27 cellular contexts compared by ENCODE assay signal in the genomic region with DNA sequence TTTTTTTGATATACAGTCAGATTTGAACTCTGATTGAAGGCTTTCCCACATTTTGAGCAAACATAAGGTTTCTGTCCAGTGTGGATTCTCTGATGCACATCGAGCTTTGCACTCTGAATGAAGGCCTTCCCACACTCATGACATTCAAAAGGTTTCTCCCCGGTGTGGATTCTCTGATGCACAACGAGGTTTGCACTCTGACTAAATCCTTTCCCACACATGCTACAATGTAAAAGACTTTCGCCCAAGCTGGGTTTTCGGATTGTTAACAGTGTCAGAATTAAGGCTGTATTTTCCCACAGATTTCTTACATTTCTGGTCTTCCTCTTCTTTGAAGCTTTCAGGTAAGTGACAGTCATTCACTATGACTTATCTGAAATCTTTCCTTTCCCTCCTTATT.
"Had no signal": no experiment of that assay in that cellular context is flagged by ENCODE, and none has a peak within 500 bp of the region (broad histone marks: within the 10 kb centered on the region; RNA-seq: fewer than 3 reads in every experiment).

No MANE protein-coding gene starts in this region.

- H3K27ac Mint-ChIP-seq: stimulated activated effector memory CD8-positive, alpha-beta T cell treated with anti-CD3 and anti-CD28 coated beads, Interleukin-12 subunit alpha, Interleukin-12 subunit beta, amount 100 ng/mL, for 72 hours; stimulated activated memory B cell treated with anti-CD40 and anti-IgM and Interleukin-4, amounts not matched to agents 10 μg/mL and 1 μg/mL and 100 μg/mL, for 72 hours; stimulated activated naive B cell treated with anti-CD40 and anti-IgM and Interleukin-4, amounts not matched to agents 10 μg/mL and 1 μg/mL and 100 μg/mL, for 72 hours; stimulated activated naive CD8-positive, alpha-beta T cell treated with anti-CD3 and anti-CD28 coated beads, Interleukin-15, Interleukin-2, amounts not matched to agents 100 ng/mL and 50 ng/mL, for 24 hours; type B pancreatic cell had no signal

- H3K27me3 ChIP-seq: stomach, suprapubic skin, testis, thyroid gland, tibial artery, tibial nerve, transverse colon, upper lobe of left lung, upper lobe of right lung, uterus, vagina had no signal

- H3K4me1 ChIP-seq: suprapubic skin, testis, tibial nerve, transverse colon, upper lobe of left lung, upper lobe of right lung, uterus, vagina had no signal

- H3K4me3 Mint-ChIP-seq: stimulated activated effector memory CD8-positive, alpha-beta T cell treated with anti-CD3 and anti-CD28 coated beads, Interleukin-12 subunit alpha, Interleukin-12 subunit beta, amount 100 ng/mL, for 72 hours; stimulated activated memory B cell treated with anti-CD40 and anti-IgM and Interleukin-4, amounts not matched to agents 10 μg/mL and 1 μg/mL and 100 μg/mL, for 72 hours; stimulated activated naive B cell treated with anti-CD40 and anti-IgM and Interleukin-4, amounts not matched to agents 10 μg/mL and 1 μg/mL and 100 μg/mL, for 72 hours; stimulated activated naive CD8-positive, alpha-beta T cell treated with anti-CD3 and anti-CD28 coated beads, Interleukin-15, amount 100 ng/mL, for 72 hours; stimulated activated naive CD8-positive, alpha-beta T cell treated with anti-CD3 and anti-CD28 coated beads, Interleukin-15, Interleukin-2, amounts not matched to agents 100 ng/mL and 50 ng/mL, for 24 hours; type B pancreatic cell had no signal

- H3K36me3 Mint-ChIP-seq: stimulated activated effector memory CD8-positive, alpha-beta T cell treated with anti-CD3 and anti-CD28 coated beads, Interleukin-12 subunit alpha, Interleukin-12 subunit beta, amount 100 ng/mL, for 72 hours; stimulated activated memory B cell treated with anti-CD40 and anti-IgM and Interleukin-4, amounts not matched to agents 10 μg/mL and 1 μg/mL and 100 μg/mL, for 72 hours; stimulated activated naive B cell treated with anti-CD40 and anti-IgM and Interleukin-4, amounts not matched to agents 10 μg/mL and 1 μg/mL and 100 μg/mL, for 72 hours; type B pancreatic cell had no signal

- H3K9me3 Mint-ChIP-seq: stimulated activated effector memory CD8-positive, alpha-beta T cell treated with anti-CD3 and anti-CD28 coated beads, Interleukin-12 subunit alpha, Interleukin-12 subunit beta, amount 100 ng/mL, for 72 hours; stimulated activated memory B cell treated with anti-CD40 and anti-IgM and Interleukin-4, amounts not matched to agents 10 μg/mL and 1 μg/mL and 100 μg/mL, for 72 hours; stimulated activated naive B cell treated with anti-CD40 and anti-IgM and Interleukin-4, amounts not matched to agents 10 μg/mL and 1 μg/mL and 100 μg/mL, for 72 hours; stimulated activated naive CD8-positive, alpha-beta T cell treated with anti-CD3 and anti-CD28 coated beads, Interleukin-15, Interleukin-2, amounts not matched to agents 100 ng/mL and 50 ng/mL, for 24 hours; type B pancreatic cell had no signal

- H3K27ac ChIP-seq: stomach, suprapubic skin, testis, thoracic aorta, thyroid gland, tibial artery, tibial nerve, transverse colon, upper lobe of left lung, upper lobe of right lung, uterus, vagina had no signal

- ATAC-seq: stimulated activated naive B cell treated with anti-CD40 and anti-IgM and Interleukin-4, amounts not matched to agents 10 μg/mL and 1 μg/mL and 100 μg/mL, for 72 hours; stimulated activated naive CD8-positive, alpha-beta T cell treated with anti-CD3 and anti-CD28 coated beads, Interleukin-15, amount 100 ng/mL, for 72 hours; stimulated activated naive CD8-positive, alpha-beta T cell treated with anti-CD3 and anti-CD28 coated beads, Interleukin-15, Interleukin-2, amounts not matched to agents 100 U/mL and 50 U/mL, for 24 hours; upper lobe of right lung had no signal

- H3K4me3 ChIP-seq: stomach, suprapubic skin, thoracic aorta, thyroid gland, tibial artery, tibial nerve, transverse colon, upper lobe of left lung, upper lobe of right lung, uterus, vagina had no signal

- H3K27me3 Mint-ChIP-seq: stimulated activated memory B cell treated with anti-CD40 and anti-IgM and Interleukin-4, amounts not matched to agents 10 μg/mL and 1 μg/mL and 100 μg/mL, for 72 hours; stimulated activated naive B cell treated with anti-CD40 and anti-IgM and Interleukin-4, amounts not matched to agents 10 μg/mL and 1 μg/mL and 100 μg/mL, for 72 hours; stimulated activated naive CD8-positive, alpha-beta T cell treated with anti-CD3 and anti-CD28 coated beads, Interleukin-15, amount 100 ng/mL, for 72 hours; stimulated activated naive CD8-positive, alpha-beta T cell treated with anti-CD3 and anti-CD28 coated beads, Interleukin-15, Interleukin-2, amounts not matched to agents 100 ng/mL and 50 ng/mL, for 24 hours; type B pancreatic cell had no signal

- DNase-seq: stimulated activated CD4-positive, alpha-beta T cell treated with anti-CD3 and anti-CD28 coated beads, Interleukin-2, amount 100 ng/mL, for 48 hours; stimulated activated CD4-positive, alpha-beta T cell treated with anti-CD3 and anti-CD28 coated beads, Interleukin-4, amount 100 ng/mL, for 24 hours; stimulated activated CD4-positive, alpha-beta T cell treated with anti-CD3 and anti-CD28 coated beads, Interleukin-4, amount 100 ng/mL, for 4 hours; stimulated activated CD8-positive, alpha-beta memory T cell treated with anti-CD3 and anti-CD28 coated beads, Interleukin-4, amount 100 ng/mL, for 48 hours; stimulated activated naive B cell treated with anti-CD40 and anti-IgM and Interleukin-4, amounts not matched to agents 10 μg/mL and 1 μg/mL and 100 μg/mL, for 72 hours; stimulated activated naive CD4-positive, alpha-beta T cell; stimulated activated naive CD4-positive, alpha-beta T cell treated with Interleukin-2 at 50 U/mL for 16 hours; stimulated activated naive CD8-positive, alpha-beta T cell treated with anti-CD3 and anti-CD28 coated beads, Interleukin-15, amount 100 ng/mL, for 72 hours; stimulated activated naive CD8-positive, alpha-beta T cell treated with anti-CD3 and anti-CD28 coated beads, Interleukin-15, Interleukin-2, amounts not matched to agents 100 U/mL and 50 U/mL, for 24 hours; stomach; substantia nigra; testis; tibial artery; transverse colon; trophoblast cell; upper lobe of left lung; upper lobe of right lung; uterus had no signal

- H3K4me1 Mint-ChIP-seq: stimulated activated effector memory CD8-positive, alpha-beta T cell treated with anti-CD3 and anti-CD28 coated beads, Interleukin-12 subunit alpha, Interleukin-12 subunit beta, amount 100 ng/mL, for 72 hours; stimulated activated memory B cell treated with anti-CD40 and anti-IgM and Interleukin-4, amounts not matched to agents 10 μg/mL and 1 μg/mL and 100 μg/mL, for 72 hours; stimulated activated naive B cell treated with anti-CD40 and anti-IgM and Interleukin-4, amounts not matched to agents 10 μg/mL and 1 μg/mL and 100 μg/mL, for 72 hours; stimulated activated naive CD8-positive, alpha-beta T cell treated with anti-CD3 and anti-CD28 coated beads, Interleukin-15, amount 100 ng/mL, for 72 hours had no signal

- H3K9me3 ChIP-seq: stomach, suprapubic skin, testis, thoracic aorta, thyroid gland, tibial artery, tibial nerve, transverse colon, upper lobe of left lung, upper lobe of right lung, uterus, vagina had no signal

- H3K36me3 ChIP-seq: stomach, suprapubic skin, thoracic aorta, thyroid gland, tibial artery, tibial nerve, transverse colon, upper lobe of left lung, upper lobe of right lung, uterus, vagina had no signal
